8 cellular contexts compared by ENCODE assay signal in genomic region chr15:31128919-31129768, GRCh38. TPM values are rescaled to one million over a fixed set of nuclear protein-coding genes. Genes with fewer than 3 reads are reported as not detected.
DNase-seq lines count a peak whose midpoint lies in the region; ATAC-seq and TF ChIP-seq lines count a peak whose summit lies in the region.

No MANE protein-coding gene starts in this region.

- CTCF ChIA-PET in OCI-LY7 (lab: Charles Lee; ENCODE audit: unreplicated experiment), result interaction anchor here (0.8 to 1.4 kb wide), 3 partner anchors 126 to 283 kb away, joined by 3 to 5 read pairs (median 4); no protein-coding TSS in a partner anchor

- H3K9me3 ChIP-seq in OCI-LY7 (ENCODE audit: low read length) (no peaks in the 10 kb centered on the region), esophagus muscularis mucosa (no peaks in the 10 kb centered on the region)

- peaks cover 0 to 8% (median 0%) of the 10 kb centered on the region in 4 donors for H3K27me3 ChIP-seq in esophagus muscularis mucosa

- intact Hi-C loops in OCI-LY7 (cut with micrococcal nuclease; ENCODE audit: unreplicated experiment), result loop anchor here (2.0 to 5.0 kb wide), 3 partner anchors 137 to 328 kb away; partner anchors contain the start of gene MTMR10
- intact Hi-C loops in esophagus muscularis mucosa (cut with DNase I), result loop anchor here (10.0 kb wide), 1 partner anchor 144 kb away; no protein-coding TSS in a partner anchor

- no peaks in the 10 kb centered on the region for H3K79me2 ChIP-seq in OCI-LY7 (ENCODE audit: insufficient read depth, low read depth, low read length)

- H2AFZ ChIP-seq in OCI-LY7 (ENCODE audit: low read length), result peak overlapping the region; percentile 82

- TF ChIP-seq EP300 in esophagus muscularis mucosa (IDR thresholded peaks at IDR 0.05), result no peak

- no peaks in the 10 kb centered on the region for H3K9me2 ChIP-seq in OCI-LY7 (ENCODE audit: insufficient read depth, low read length)

- no peak overlapping the region for H3K4me3 Mint-ChIP-seq in HFFc6
- no peak overlapping the region for H3K4me3 Mint-ChIP-seq in naive thymus-derived CD8-positive, alpha-beta T cell

- H3K27ac ChIP-seq in OCI-LY7 (ENCODE audit: low read depth, low read length, poor library complexity, severe bottlenecking) (no peak overlapping the region), esophagus muscularis mucosa (replicated peaks in 1 of 4) (no peak overlapping the region)

- H3K9me3 Mint-ChIP-seq in HFFc6, result no peaks in the 10 kb centered on the region
- H3K9me3 Mint-ChIP-seq in naive thymus-derived CD8-positive, alpha-beta T cell, result no peaks in the 10 kb centered on the region

- H3K4me3 ChIP-seq in OCI-LY7 (ENCODE audit: low read depth, low read length, poor library complexity, severe bottlenecking) (no peak overlapping the region), esophagus muscularis mucosa (no peak overlapping the region)

- peak; percentile 97 for TF ChIP-seq CTCF in HFFc6 (IDR thresholded peaks at IDR 0.05)
- TF ChIP-seq CTCF in OCI-LY7 (conservative IDR thresholded peaks at IDR 0.05; ENCODE audit: low read length), result peak; percentile 99
- TF ChIP-seq CTCF in esophagus muscularis mucosa (IDR thresholded peaks at IDR 0.05), result peak; percentile 68 to 89 (median 74)

- POLR2A ChIA-PET in OCI-LY7 (lab: Charles Lee), result interaction anchor here (0.5 to 1.0 kb wide), 2 partner anchors 116 to 225 kb away, joined by 3 read pairs; partner anchors contain the start of gene FAN1
- POLR2A ChIA-PET in naive thymus-derived CD8-positive, alpha-beta T cell (lab: Charles Lee), result interaction anchor here (0.9 kb wide), 1 partner anchor 270 kb away, joined by 4 read pairs; no protein-coding TSS in a partner anchor

- TF ChIP-seq POLR2A in esophagus muscularis mucosa (IDR thresholded peaks at IDR 0.05; ENCODE audit: low read depth), result no peak

- H3K4me1 Mint-ChIP-seq in HFFc6 (ENCODE audit: low read depth), result peaks cover 24% of the 10 kb centered on the region
- H3K4me1 Mint-ChIP-seq in naive thymus-derived CD8-positive, alpha-beta T cell, result peaks cover 0 to 8% (median 0%) of the 10 kb centered on the region in 4 donors

- H3K4me2 ChIP-seq in OCI-LY7 (ENCODE audit: low read length), result peak overlapping the region; percentile 2; the same call in 1 of the 2 replicates

- BruUV-seq in OCI-LY7 (replicated peaks; lab: Mats Ljungman, UMichigan), result no TSS peak

- ATAC-seq in naive thymus-derived CD8-positive, alpha-beta T cell, result peak; percentile 80 to 84
- no peak for ATAC-seq in GM21526 (IDR thresholded peaks at IDR 0.05; ENCODE audit: low FRiP score, unreplicated experiment)

- H3K36me3 ChIP-seq in OCI-LY7 (ENCODE audit: insufficient read depth, low read length), result no peaks in the 10 kb centered on the region
- H3K36me3 ChIP-seq in esophagus muscularis mucosa, result no peaks in the 10 kb centered on the region

- H3K27me3 Mint-ChIP-seq in HFFc6 (ENCODE audit: insufficient read depth), result peaks cover 11% of the 10 kb centered on the region
- H3K27me3 Mint-ChIP-seq in naive thymus-derived CD8-positive, alpha-beta T cell, result peaks cover 0 to 3% (median 0%) of the 10 kb centered on the region in 5 donors

- H4K20me1 ChIP-seq in OCI-LY7 (ENCODE audit: insufficient read depth, low read length), result no peaks in the 10 kb centered on the region

- WGBS in esophagus muscularis mucosa, result 27% methylated on average over 14 of the region's 19 CpGs

- DNase-seq in CMK (ENCODE audit: low read depth) (peak; percentile 20), HFFc6 (peak; percentile 55), OCI-LY7 (ENCODE audit: low spot score) (peak; percentile 66), activated T-cell treated with anti-CD3 and anti-CD28 coated beads for 48 hours (ENCODE audit: low read depth) (peak; percentile 72), esophagus muscularis mucosa (ENCODE audit: extremely low spot score) (peak; percentile 92)
- DNase-seq in naive thymus-derived CD8-positive, alpha-beta T cell, result peak; percentile 39 to 84 (median 74)
- DNase-seq in stimulated activated CD8-positive, alpha-beta memory T cell treated with anti-CD3 and anti-CD28 coated beads, Interleukin-7, amount 100 ng/mL, for 24 hours (ENCODE audit: low read depth), result peak; percentile 71

- H3K36me3 Mint-ChIP-seq in HFFc6 (ENCODE audit: low read depth), result no peaks in the 10 kb centered on the region
- H3K36me3 Mint-ChIP-seq in naive thymus-derived CD8-positive, alpha-beta T cell, result no peaks in the 10 kb centered on the region

- peaks cover 5% of the 10 kb centered on the region for H3K4me1 ChIP-seq in OCI-LY7 (ENCODE audit: insufficient read depth, low read length, poor library complexity, severe bottlenecking)
- H3K4me1 ChIP-seq in esophagus muscularis mucosa, result peaks cover 0 to 8% (median 5%) of the 10 kb centered on the region in 4 donors

- no peak overlapping the region for H3K27ac Mint-ChIP-seq in HFFc6
- H3K27ac Mint-ChIP-seq in naive thymus-derived CD8-positive, alpha-beta T cell, result no peak overlapping the region

RNA-seq across cellular contexts. Expression of gene TRPM1, which starts 27.6 kb away (rescaled TPM):
- under 1 TPM in 3 of 6 experiments, not detected in 3; 0.03 to 0.18 (median 0.17) TPM for total RNA-seq in HFFc6 (2021; fragmentation: NEBNext Ultra II Directional; extraction: Animal tissue kit (Norgen Biotek cat#: 25700))
- 0.13 TPM in 1 of 2 replicates, not detected in the other for total RNA-seq in OCI-LY7 (2014; rRNA removed; shearing (Covaris generic))
- not detected in 2 replicates for total RNA-seq in OCI-LY7 (2022)
- total RNA-seq in esophagus muscularis mucosa, result not detected
- total RNA-seq in naive thymus-derived CD8-positive, alpha-beta T cell, result not detected
- not detected for polyA plus RNA-seq in naive thymus-derived CD8-positive, alpha-beta T cell

Comparison
In these comparisons a context has a peak if more than half of its experiments do, and no peak if none do; other contexts are left out.
1. DNase-seq: peak in every context shown above with its lines; median percentile 92 in esophagus muscularis mucosa; 74 in naive thymus-derived CD8-positive, alpha-beta T cell; 72 in activated T-cell treated with anti-CD3 and anti-CD28 coated beads for 48 hours; 71 in stimulated activated CD8-positive, alpha-beta memory T cell treated with anti-CD3 and anti-CD28 coated beads, Interleukin-7, amount 100 ng/mL, for 24 hours; 66 in OCI-LY7; 55 in HFFc6; 20 in CMK.